In genomic region chr7:149471289-149471953, GRCh38 we compare ENCODE assay signal across 18 cellular contexts. TPM values are rescaled to one million over a fixed set of nuclear protein-coding genes. Genes with fewer than 3 reads are reported as not detected.
DNase-seq lines count a peak whose midpoint lies in the region; ATAC-seq, FAIRE-seq and TF ChIP-seq lines count a peak whose summit lies in the region.
"Had no signal": no experiment of that assay in that cellular context is flagged by ENCODE, and none has a peak within 500 bp of the region (broad histone marks: within the 10 kb centered on the region; RNA-seq: fewer than 3 reads in every experiment).

No MANE protein-coding gene starts in this region.

- peaks cover 47% of the 10 kb centered on the region for H3K36me3 Mint-ChIP-seq in activated CD4-positive, alpha-beta T cell treated with anti-CD3 and anti-CD28 coated beads, Interleukin-2, amount 10 ng/mL, durations not matched to agents 7 days and 5 days (ENCODE audit: low read depth)

- no peak overlapping the region for H3K4me3 ChIP-seq in bronchial epithelial cell (ENCODE audit: low read depth, low read length)
- H3K4me3 ChIP-seq: BLaER1, GM23338 had no signal

- no peak overlapping the region for H3K4me3 Mint-ChIP-seq in activated CD4-positive, alpha-beta T cell treated with anti-CD3 and anti-CD28 coated beads, Interleukin-2, amount 10 ng/mL, durations not matched to agents 7 days and 5 days
- H3K4me3 Mint-ChIP-seq: CD14-positive monocyte; CD4-positive, alpha-beta memory T cell; GM23338 had no signal

- TF ChIP-seq CTCF in bronchial epithelial cell (IDR thresholded peaks at IDR 0.05; ENCODE audit: insufficient read depth, low read length, severe bottlenecking) = no peak

- H3K9me3 Mint-ChIP-seq in activated CD4-positive, alpha-beta T cell treated with anti-CD3 and anti-CD28 coated beads, Interleukin-2, amount 10 ng/mL, durations not matched to agents 7 days and 5 days = no peaks in the 10 kb centered on the region

- no peaks in the 10 kb centered on the region for H3K27me3 ChIP-seq in bronchial epithelial cell (ENCODE audit: control insufficient read depth, insufficient read depth, low read length)
- H3K27me3 ChIP-seq: BLaER1 had no signal

- no peak overlapping the region for H3K27ac Mint-ChIP-seq in activated CD4-positive, alpha-beta T cell treated with anti-CD3 and anti-CD28 coated beads, Interleukin-2, amount 10 ng/mL, durations not matched to agents 7 days and 5 days
- H3K27ac Mint-ChIP-seq: CD14-positive monocyte, GM23338 had no signal

- FAIRE-seq in bronchial epithelial cell (lab: Jason Lieb, UNC) = peak; percentile 23
- FAIRE-seq: H54, HTR-8/SVneo had no signal

- peak; percentile 2 for DNase-seq in activated CD4-positive, alpha-beta T cell treated with anti-CD3 and anti-CD28 coated beads, Interleukin-2, amount 10 ng/mL, durations not matched to agents 7 days and 5 days
- DNase-seq in activated CD4-positive, alpha-beta T cell treated with anti-CD3 and anti-CD28 coated beads, Interleukin-2, amount 50 U/mL, for 48 hours = no peak
- DNase-seq in bronchial epithelial cell (ENCODE audit: low read depth) (no peak), mucosa of gallbladder (ENCODE audit: low spot score) (peak; percentile 4), hypothalamus (lab: John Stamatoyannopoulos, UW) (no peak)
- DNase-seq: 8988T; CD4-positive, alpha-beta memory T cell; DMS153; DMS79; GDM1; HCEC 1CT had no signal

- CTCF ChIA-PET in activated CD4-positive, alpha-beta T cell treated with anti-CD3 and anti-CD28 coated beads, Interleukin-2, amount 10 ng/mL, durations not matched to agents 7 days and 5 days (lab: Charles Lee) = no interaction called here

- no peak for ATAC-seq in HG03521 (IDR thresholded peaks at IDR 0.05; ENCODE audit: unreplicated experiment)
- ATAC-seq in HG02642 (IDR thresholded peaks at IDR 0.05; ENCODE audit: poor library complexity, unreplicated experiment) = no peak
- ATAC-seq: GM23338 had no signal

- peaks cover under 1% of the 10 kb centered on the region for H3K27me3 Mint-ChIP-seq in activated CD4-positive, alpha-beta T cell treated with anti-CD3 and anti-CD28 coated beads, Interleukin-2, amount 10 ng/mL, durations not matched to agents 7 days and 5 days

- POLR2A ChIA-PET in activated CD4-positive, alpha-beta T cell treated with anti-CD3 and anti-CD28 coated beads, Interleukin-2, amount 10 ng/mL, durations not matched to agents 7 days and 5 days (lab: Charles Lee) = no interaction called here

- H3K4me1 Mint-ChIP-seq in activated CD4-positive, alpha-beta T cell treated with anti-CD3 and anti-CD28 coated beads, Interleukin-2, amount 10 ng/mL, durations not matched to agents 7 days and 5 days = no peaks in the 10 kb centered on the region
- H3K4me1 Mint-ChIP-seq: GM23338 had no signal

- H3K36me3 ChIP-seq in bronchial epithelial cell (ENCODE audit: control insufficient read depth, insufficient read depth, low read length) = peaks cover 19% of the 10 kb centered on the region

RNA-seq across cellular contexts. Expression of gene ZNF777, which starts 10.6 kb away (rescaled TPM):
- total RNA-seq in activated CD4-positive, alpha-beta T cell treated with anti-CD3 and anti-CD28 coated beads, Interleukin-2, amount 10 ng/mL, durations not matched to agents 7 days and 5 days = 10 to 100 TPM; 14.9 to 15.1 TPM
- total RNA-seq in bronchial epithelial cell = 5.8 and 6.6 TPM in 2 replicates
- total RNA-seq in mucosa of gallbladder = 13.7 TPM

RNA-seq across cellular contexts. Expression of gene ZNF746, which starts 26.2 kb away (rescaled TPM):
- total RNA-seq in activated CD4-positive, alpha-beta T cell treated with anti-CD3 and anti-CD28 coated beads, Interleukin-2, amount 10 ng/mL, durations not matched to agents 7 days and 5 days = 10 to 100 TPM; 21.0 to 21.9 TPM
- total RNA-seq in bronchial epithelial cell (15.0 and 16.1 TPM in 2 replicates), mucosa of gallbladder (20.0 TPM)

Comparison
In these comparisons a context has a peak if more than half of its experiments do, and no peak if none do; other contexts are left out.
1. DNase-seq: peak in activated CD4-positive, alpha-beta T cell treated with anti-CD3 and anti-CD28 coated beads, Interleukin-2, amount 10 ng/mL, durations not matched to agents 7 days and 5 days (single experiment) and mucosa of gallbladder (single experiment); none in activated CD4-positive, alpha-beta T cell treated with anti-CD3 and anti-CD28 coated beads, Interleukin-2, amount 50 U/mL, for 48 hours (0 of 2), bronchial epithelial cell (single experiment) and hypothalamus (0 of 51).